Comparison of ENCODE assay signal across 23 cellular contexts in genomic region chr13:32234914-32235313, GRCh38.
DNase-seq lines count a peak whose midpoint lies in the region; ATAC-seq and TF ChIP-seq lines count a peak whose summit lies in the region.
"Had no signal": no experiment of that assay in that cellular context is flagged by ENCODE, and none has a peak within 500 bp of the region (broad histone marks: within the 10 kb centered on the region; RNA-seq: fewer than 3 reads in every experiment).

No MANE protein-coding gene starts in this region.

- intact Hi-C loops in spleen (cut with DNase I; ENCODE audit: low total_unique reads), result no loop called here

- no peaks in the 10 kb centered on the region for H3K9me3 ChIP-seq in osteoblast (ENCODE audit: low read depth, low read length)
- no peaks in the 10 kb centered on the region for H3K9me3 ChIP-seq in spleen
- H3K9me3 ChIP-seq: colonic mucosa, testis had no signal

- no peak overlapping the region for H3K4me3 Mint-ChIP-seq in activated T-helper 17 cell treated with anti-CD3 and anti-CD28 coated beads, Interleukin-2, amount 50 U/mL, for 72 hours
- H3K4me3 Mint-ChIP-seq: activated T-cell treated with anti-CD3 and anti-CD28 coated beads, Interleukin-2, amount 50 U/mL, for 4 hours; CD4-positive, CD25-positive, alpha-beta regulatory T cell; memory B cell had no signal

- peak; percentile 4 for DNase-seq in activated CD4-positive, alpha-beta T cell treated with anti-CD3 and anti-CD28 coated beads, Interleukin-2, amount 50 U/mL, for 1 hour
- DNase-seq in activated CD4-positive, alpha-beta T cell treated with anti-CD3 and anti-CD28 coated beads, Interleukin-2, amount 50 U/mL, for 48 hours, result no peak
- peak; percentile 27 for DNase-seq in KBM-7
- no peak for DNase-seq in osteoblast (ENCODE audit: insufficient read length, low spot score, missing footprints)
- no peak for DNase-seq in spleen
- DNase-seq: activated CD4-positive, alpha-beta T cell treated with anti-CD3 and anti-CD28 coated beads for 48 hours; activated T-cell treated with anti-CD3 and anti-CD28 coated beads, Interleukin-2, amount 50 U/mL, for 4 hours; CD4-positive, CD25-positive, alpha-beta regulatory T cell; colonic mucosa; effector memory CD4-positive, alpha-beta T cell; erythroblast; foreskin keratinocyte; NCI-H1417; stimulated activated naive CD4-positive, alpha-beta T cell treated with Interleukin-2 at 50 U/mL for 16 hours; testis; WERI-Rb-1 had no signal

- no peaks in the 10 kb centered on the region for H3K27me3 Mint-ChIP-seq in activated T-helper 17 cell treated with anti-CD3 and anti-CD28 coated beads, Interleukin-2, amount 50 U/mL, for 72 hours
- H3K27me3 Mint-ChIP-seq: memory B cell had no signal

- H3K4me3 ChIP-seq in osteoblast (ENCODE audit: insufficient read depth, low read length) (no peak overlapping the region), spleen (no peak overlapping the region)
- H3K4me3 ChIP-seq: colonic mucosa, hepatocyte, testis had no signal

- H4K20me1 ChIP-seq in osteoblast (ENCODE audit: insufficient read depth, low read length), result no peaks in the 10 kb centered on the region

- H3K36me3 ChIP-seq in osteoblast (ENCODE audit: insufficient read depth, low read length), result peaks cover 7% of the 10 kb centered on the region
- peaks cover 0 to 99% (median 15%) of the 10 kb centered on the region in 6 donors for H3K36me3 ChIP-seq in spleen
- H3K36me3 ChIP-seq: colonic mucosa had no signal

- peaks cover 94% of the 10 kb centered on the region for H3K36me3 Mint-ChIP-seq in activated T-helper 17 cell treated with anti-CD3 and anti-CD28 coated beads, Interleukin-2, amount 50 U/mL, for 72 hours (ENCODE audit: low read depth)
- H3K36me3 Mint-ChIP-seq: CD4-positive, CD25-positive, alpha-beta regulatory T cell had no signal

- no peaks in the 10 kb centered on the region for H3K4me1 ChIP-seq in osteoblast (ENCODE audit: insufficient read depth, low read length)
- peaks cover 0 to 13% (median 0%) of the 10 kb centered on the region in 6 donors for H3K4me1 ChIP-seq in spleen
- H3K4me1 ChIP-seq: colonic mucosa, foreskin keratinocyte, testis had no signal

- H3K27me3 ChIP-seq in osteoblast (ENCODE audit: insufficient read depth, low read length) (no peaks in the 10 kb centered on the region), spleen (replicated peaks in 1 of 7) (no peaks in the 10 kb centered on the region)
- H3K27me3 ChIP-seq: colonic mucosa, foreskin keratinocyte, hepatocyte, testis had no signal

- H3K79me2 ChIP-seq in osteoblast (ENCODE audit: insufficient read depth, low read length), result no peaks in the 10 kb centered on the region
- H3K79me2 ChIP-seq: hepatocyte had no signal

- peaks cover 5% of the 10 kb centered on the region for H3K4me1 Mint-ChIP-seq in activated T-helper 17 cell treated with anti-CD3 and anti-CD28 coated beads, Interleukin-2, amount 50 U/mL, for 72 hours
- H3K4me1 Mint-ChIP-seq: CD4-positive, CD25-positive, alpha-beta regulatory T cell; memory B cell had no signal

- no peak for ATAC-seq in activated T-helper 17 cell treated with anti-CD3 and anti-CD28 coated beads, Interleukin-2, amount 50 U/mL, for 72 hours (replicated peaks)
- ATAC-seq in HG03565 (IDR thresholded peaks at IDR 0.05; ENCODE audit: unreplicated experiment) (no peak), GM18870 (IDR thresholded peaks at IDR 0.05; ENCODE audit: unreplicated experiment) (no peak)
- ATAC-seq: activated T-cell treated with anti-CD3 and anti-CD28 coated beads, Interleukin-2, amount 50 U/mL, for 4 hours; foreskin keratinocyte; sciatic nerve; SK-N-SH treated with all-trans-retinoic acid at 6 μM for 48 hours had no signal

- WGBS in spleen, 5 donors, result 70 to 86% (median 83%) methylated on average over 2 of the region's 2 CpGs

- no peak overlapping the region for H2AFZ ChIP-seq in osteoblast (ENCODE audit: low read length)
- H2AFZ ChIP-seq: hepatocyte had no signal

- in situ Hi-C loops in KBM-7 (cut with MboI; ENCODE audit: low pct_unique_long_range_greater_than_20kb, low sequenced_read_pairs), result no loop called here

- no peak for TF ChIP-seq POLR2A in spleen (IDR thresholded peaks at IDR 0.05)

- peak overlapping the region; percentile 69 for H3K27ac Mint-ChIP-seq in activated T-helper 17 cell treated with anti-CD3 and anti-CD28 coated beads, Interleukin-2, amount 50 U/mL, for 72 hours
- H3K27ac Mint-ChIP-seq: CD4-positive, CD25-positive, alpha-beta regulatory T cell; memory B cell had no signal

- peak; percentile 7 for TF ChIP-seq CTCF in osteoblast (IDR thresholded peaks at IDR 0.05; ENCODE audit: extremely low read depth, low read depth, low read length)
- TF ChIP-seq CTCF in spleen (IDR thresholded peaks at IDR 0.05 in 8 of 11, conservative IDR thresholded peaks at IDR 0.05 in 3 of 11), result no peak

- H3K27ac ChIP-seq in osteoblast (ENCODE audit: low read depth, low read length) (no peak overlapping the region), spleen (no peak overlapping the region)
- H3K27ac ChIP-seq: colonic mucosa, foreskin keratinocyte, hepatocyte, testis, WERI-Rb-1 had no signal

- H3K9me3 Mint-ChIP-seq in activated T-helper 17 cell treated with anti-CD3 and anti-CD28 coated beads, Interleukin-2, amount 50 U/mL, for 72 hours, result no peaks in the 10 kb centered on the region
- H3K9me3 Mint-ChIP-seq: activated T-cell treated with anti-CD3 and anti-CD28 coated beads, Interleukin-2, amount 50 U/mL, for 4 hours; memory B cell had no signal

- H3K4me2 ChIP-seq in osteoblast (ENCODE audit: insufficient read depth, low read length), result no peak overlapping the region
- H3K4me2 ChIP-seq: hepatocyte had no signal

Comparison
In these comparisons a context has a peak if more than half of its experiments do, and no peak if none do; other contexts are left out.
1. DNase-seq: peak in activated CD4-positive, alpha-beta T cell treated with anti-CD3 and anti-CD28 coated beads, Interleukin-2, amount 50 U/mL, for 1 hour (single experiment) and KBM-7 (single experiment); none in activated CD4-positive, alpha-beta T cell treated with anti-CD3 and anti-CD28 coated beads, Interleukin-2, amount 50 U/mL, for 48 hours (0 of 2), osteoblast (single experiment) and spleen (single experiment).